In the genomic region with DNA sequence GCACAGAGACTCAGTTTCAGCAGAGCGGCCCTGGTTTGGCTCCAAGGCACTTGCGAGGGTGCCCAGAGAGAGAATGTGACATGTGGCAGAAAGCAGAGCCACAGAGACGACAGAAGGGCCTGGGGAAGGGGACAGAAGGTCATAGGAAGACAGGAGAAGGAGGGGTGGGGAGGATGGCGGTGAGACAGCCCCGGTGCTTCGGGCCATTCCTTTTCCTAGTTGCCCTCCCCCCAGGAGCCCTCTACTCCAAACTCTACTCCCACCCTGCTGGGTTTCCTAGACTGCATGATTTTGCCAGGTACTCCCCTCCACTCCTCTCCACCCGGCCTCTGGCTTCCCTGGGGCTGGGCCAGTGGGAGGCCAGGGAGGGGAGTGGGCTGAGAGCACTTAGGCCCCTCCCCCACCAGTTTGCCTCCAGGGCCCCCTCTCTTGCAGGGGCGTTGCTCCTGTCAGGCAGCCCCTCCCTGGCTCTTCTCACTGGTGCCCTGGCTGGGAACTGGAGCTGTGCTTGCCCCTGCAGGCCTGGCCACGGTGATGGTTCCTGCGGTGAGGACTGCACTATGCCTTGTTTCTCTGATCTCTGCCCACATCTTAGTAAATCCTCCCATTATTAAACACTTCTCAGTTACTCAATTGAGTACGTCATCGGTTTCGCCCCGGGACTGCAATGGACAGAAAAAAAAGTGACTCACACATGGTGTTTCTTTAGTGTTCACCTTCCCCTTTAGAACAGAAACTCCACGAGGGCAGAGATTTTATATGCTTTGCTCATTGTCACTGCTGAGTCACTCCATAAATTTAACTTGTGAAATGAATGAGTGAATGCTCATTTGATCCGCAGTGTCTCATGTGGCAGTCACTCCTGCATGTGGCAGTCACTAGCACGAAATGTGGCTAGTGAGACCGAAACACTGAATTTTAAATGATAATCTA, we compare ENCODE assay signal across 8 cellular contexts. TPM values are rescaled to one million over a fixed set of nuclear protein-coding genes. Genes with fewer than 3 reads are reported as not detected.
DNase-seq lines count a peak whose midpoint lies in the region; ATAC-seq and TF ChIP-seq lines count a peak whose summit lies in the region.

No MANE protein-coding gene starts in this region.

- H3K4me3 ChIP-seq in adrenal gland (no peak overlapping the region), Karpas-422 (ENCODE audit: low read length) (no peak overlapping the region)

- H3K36me3 ChIP-seq in adrenal gland (replicated peaks in 1 of 2) = no peaks in the 10 kb centered on the region
- H3K36me3 ChIP-seq in Karpas-422 (ENCODE audit: insufficient read depth, low read length) = no peaks in the 10 kb centered on the region

- H2AFZ ChIP-seq in Karpas-422 (ENCODE audit: low read length) = no peak overlapping the region; the same call in 1 of the 2 replicates

- peak overlapping the region in 3 of 5 donors; percentile 21 to 89 (median 80) for H3K27ac ChIP-seq in adrenal gland
- H3K27ac ChIP-seq in Karpas-422 (ENCODE audit: low read length) = no peak overlapping the region

- no peaks in the 10 kb centered on the region for H4K20me1 ChIP-seq in Karpas-422 (ENCODE audit: insufficient read depth, low read depth, low read length)

- H3K27me3 ChIP-seq in adrenal gland (no peaks in the 10 kb centered on the region), Karpas-422 (ENCODE audit: low read length) (no peaks in the 10 kb centered on the region)

- TF ChIP-seq CTCF in adrenal gland (IDR thresholded peaks at IDR 0.05) = no peak

- peak; percentile 72 for DNase-seq in AG20443 (ENCODE audit: low spot score)
- DNase-seq in M059J (ENCODE audit: low read depth) = peak; percentile 72
- peak in 4 of 7 donors; percentile 36 to 70 (median 46) for DNase-seq in adrenal gland
- peak; percentile 74 for DNase-seq in iPS-NIHi7 (ENCODE audit: extremely low spot score)
- DNase-seq in stimulated activated CD4-positive, alpha-beta T cell treated with anti-CD3 and anti-CD28 coated beads, Interleukin-4, amount 100 ng/mL, for 24 hours = peak; percentile 48
- DNase-seq in Karpas-422 = no peak
- DNase-seq in amniotic stem cell (lab: John Stamatoyannopoulos, UW) = no peak

- H3K4me2 ChIP-seq in Karpas-422 (ENCODE audit: low read depth, low read length, poor library complexity, severe bottlenecking) = no peak overlapping the region

- H3K9me3 ChIP-seq in adrenal gland (replicated peaks in 1 of 3) (no peaks in the 10 kb centered on the region), Karpas-422 (ENCODE audit: low read length) (no peaks in the 10 kb centered on the region)

- no peak for TF ChIP-seq POLR2A in adrenal gland (IDR thresholded peaks at IDR 0.05)

- 61 to 69% (median 65%) methylated on average over 18 of the region's 18 CpGs for WGBS in adrenal gland, 4 donors

- H3K4me1 ChIP-seq in adrenal gland (replicated peaks in 1 of 2) = peaks cover 0 to 20% of the 10 kb centered on the region in 2 donors
- no peaks in the 10 kb centered on the region for H3K4me1 ChIP-seq in Karpas-422 (ENCODE audit: low read length)

- no peak overlapping the region for H3K9ac ChIP-seq in Karpas-422 (ENCODE audit: low read length)

- no peak for ATAC-seq in HG03469 (IDR thresholded peaks at IDR 0.05; ENCODE audit: unreplicated experiment)

- no peaks in the 10 kb centered on the region for H3K9me2 ChIP-seq in Karpas-422 (replicated peaks; ENCODE audit: insufficient read depth, low read length)

- no peaks in the 10 kb centered on the region for H3K79me2 ChIP-seq in Karpas-422 (ENCODE audit: low read length)

- intact Hi-C loops in adrenal gland (cut with DNase I) = no loop called here

RNA-seq across cellular contexts. Expression of gene SP3, which starts 58.7 kb away (rescaled TPM):
- total RNA-seq in M059J (2014; rRNA removed; shearing (Covaris generic)) = 55.9 and 98.8 TPM in 2 replicates
- 100 to 1,000 TPM in 1 of 8 donors, 10 to 100 TPM in 7; 50.5 to 118 (median 56.4) TPM for total RNA-seq in adrenal gland
- 10 to 100 TPM in 1 of 3 donors, 1 to 10 TPM in 2; 8.9 to 42.5 (median 10.0) TPM for polyA plus RNA-seq in adrenal gland
- 109 and 139 TPM in 2 replicates for total RNA-seq in Karpas-422 (2014; rRNA removed; shearing (Covaris generic); ENCODE audit: low replicate concordance)

Comparison
In these comparisons a context has a peak if more than half of its experiments do, and no peak if none do; other contexts are left out.
1. DNase-seq: peak in AG20443 (single experiment), M059J (single experiment), adrenal gland (4 of 7), iPS-NIHi7 (single experiment) and stimulated activated CD4-positive, alpha-beta T cell treated with anti-CD3 and anti-CD28 coated beads, Interleukin-4, amount 100 ng/mL, for 24 hours (single experiment); none in Karpas-422 (single experiment) and amniotic stem cell (single experiment).